1 cellular context compared by ENCODE assay signal in genomic region chr19:47994209-47994802, GRCh38.
TF ChIP-seq lines count a peak whose summit lies in the region.

Gene ELSPBP1, plus strand, starts transcription at chr19:47994632. Its CDS starts 14,036 bp downstream, at chr19:48008668.

TF ChIP-seq in HEK293, 187 proteins besides CTCF, POLR2A, EP300 and RAD21 (continued from another document and continues in another):
- no peak for TF ChIP-seq BCL6B (tag by site-specific recombination; IDR thresholded peaks at IDR 0.05)
- no peak for TF ChIP-seq ZNF16 (tag by site-specific recombination; IDR thresholded peaks at IDR 0.05; ENCODE audit: low read depth)
- no peak for TF ChIP-seq ZNF777 (tag by site-specific recombination; IDR thresholded peaks at IDR 0.05; ENCODE audit: borderline replicate concordance)
- peak; percentile 59; the same call in 1 of the 2 replicates for TF ChIP-seq ZFP69B (tag by site-specific recombination; IDR thresholded peaks at IDR 0.05)
- no peak for TF ChIP-seq ZNF776 (tag by site-specific recombination; IDR thresholded peaks at IDR 0.05; ENCODE audit: borderline replicate concordance)
- no peak for TF ChIP-seq ZNF548 (tag by site-specific recombination; IDR thresholded peaks at IDR 0.05)
- no peak for TF ChIP-seq ZNF426 (tag by site-specific recombination; IDR thresholded peaks at IDR 0.05)
- TF ChIP-seq ZNF610 (tag by site-specific recombination; IDR thresholded peaks at IDR 0.05; ENCODE audit: borderline replicate concordance), result no peak
- TF ChIP-seq ZNF274 (IDR thresholded peaks at IDR 0.05; ENCODE audit: low read length), result no peak
- TF ChIP-seq ZNF274 (tag by site-specific recombination; IDR thresholded peaks at IDR 0.05; ENCODE audit: borderline replicate concordance), result no peak
- TF ChIP-seq ZNF223 (tag by site-specific recombination; IDR thresholded peaks at IDR 0.05), result no peak
- TF ChIP-seq INSM2 (tag by site-specific recombination; IDR thresholded peaks at IDR 0.05), result no peak
- TF ChIP-seq ZBTB21 (tag by site-specific recombination; IDR thresholded peaks at IDR 0.05), result peak; percentile 65
- no peak for TF ChIP-seq ELK4 (IDR thresholded peaks at IDR 0.05; ENCODE audit: borderline replicate concordance, low read depth, low read length)
- TF ChIP-seq ZNF146 (tag by site-specific recombination; IDR thresholded peaks at IDR 0.05), result no peak
- no peak for TF ChIP-seq TCF7L2 (IDR thresholded peaks at IDR 0.05; ENCODE audit: borderline replicate concordance, low read depth, low read length)
- no peak for TF ChIP-seq ZNF514 (tag by site-specific recombination; IDR thresholded peaks at IDR 0.05)
- TF ChIP-seq BCL11A (tag by site-specific recombination; IDR thresholded peaks at IDR 0.05; ENCODE audit: low read depth), result no peak
- no peak for TF ChIP-seq ZNF280C (tag by site-specific recombination; IDR thresholded peaks at IDR 0.05)
- TF ChIP-seq ZNF214 (tag by site-specific recombination; IDR thresholded peaks at IDR 0.05; ENCODE audit: borderline replicate concordance), result no peak
- no peak for TF ChIP-seq ZNF174 (tag by site-specific recombination; IDR thresholded peaks at IDR 0.05)
- TF ChIP-seq ZBTB6 (tag by site-specific recombination; IDR thresholded peaks at IDR 0.05), result no peak
- no peak for TF ChIP-seq ZNF549 (tag by site-specific recombination; IDR thresholded peaks at IDR 0.05)
- TF ChIP-seq ZXDB (tag by site-specific recombination; IDR thresholded peaks at IDR 0.05), result peak; percentile 74; the same call in 1 of the 2 replicates
- peak; percentile 11; the same call in 1 of the 2 replicates for TF ChIP-seq ZSCAN4 (tag by site-specific recombination; IDR thresholded peaks at IDR 0.05)
- no peak for TF ChIP-seq ZNF555 (tag by site-specific recombination; conservative IDR thresholded peaks at IDR 0.05)
- TF ChIP-seq ZFP37 (tag by site-specific recombination; IDR thresholded peaks at IDR 0.05), result no peak
- peak; percentile 61 for TF ChIP-seq GLIS1 (tag by site-specific recombination; IDR thresholded peaks at IDR 0.05)
- no peak for TF ChIP-seq ZNF148 (tag by site-specific recombination; IDR thresholded peaks at IDR 0.05; ENCODE audit: borderline replicate concordance)
- no peak for TF ChIP-seq ZNF473 (tag by site-specific recombination; IDR thresholded peaks at IDR 0.05)
- TF ChIP-seq ZBTB8A (tag by site-specific recombination; IDR thresholded peaks at IDR 0.05), result no peak
- TF ChIP-seq ZNF280D (tag by site-specific recombination; IDR thresholded peaks at IDR 0.05), result no peak
- no peak for TF ChIP-seq OVOL3 (tag by site-specific recombination; IDR thresholded peaks at IDR 0.05)
- TF ChIP-seq SCRT2 (tag by site-specific recombination; IDR thresholded peaks at IDR 0.05), result no peak
- TF ChIP-seq ATF2 (tag by site-specific recombination; IDR thresholded peaks at IDR 0.05; ENCODE audit: low read depth), result no peak
- no peak for TF ChIP-seq ZNF18 (tag by site-specific recombination; IDR thresholded peaks at IDR 0.05)
- no peak for TF ChIP-seq ZNF292 (tag by site-specific recombination; IDR thresholded peaks at IDR 0.05; ENCODE audit: borderline replicate concordance, low read depth)
- TF ChIP-seq KLF9 (tag by site-specific recombination; IDR thresholded peaks at IDR 0.05; ENCODE audit: low read depth), result no peak
- no peak for TF ChIP-seq ZNF416 (tag by site-specific recombination; IDR thresholded peaks at IDR 0.05)
- TF ChIP-seq ZNF76 (tag by site-specific recombination; IDR thresholded peaks at IDR 0.05; ENCODE audit: borderline replicate concordance, low read depth), result no peak
